ENCODE assay signal across 12 cellular contexts in the genomic region with DNA sequence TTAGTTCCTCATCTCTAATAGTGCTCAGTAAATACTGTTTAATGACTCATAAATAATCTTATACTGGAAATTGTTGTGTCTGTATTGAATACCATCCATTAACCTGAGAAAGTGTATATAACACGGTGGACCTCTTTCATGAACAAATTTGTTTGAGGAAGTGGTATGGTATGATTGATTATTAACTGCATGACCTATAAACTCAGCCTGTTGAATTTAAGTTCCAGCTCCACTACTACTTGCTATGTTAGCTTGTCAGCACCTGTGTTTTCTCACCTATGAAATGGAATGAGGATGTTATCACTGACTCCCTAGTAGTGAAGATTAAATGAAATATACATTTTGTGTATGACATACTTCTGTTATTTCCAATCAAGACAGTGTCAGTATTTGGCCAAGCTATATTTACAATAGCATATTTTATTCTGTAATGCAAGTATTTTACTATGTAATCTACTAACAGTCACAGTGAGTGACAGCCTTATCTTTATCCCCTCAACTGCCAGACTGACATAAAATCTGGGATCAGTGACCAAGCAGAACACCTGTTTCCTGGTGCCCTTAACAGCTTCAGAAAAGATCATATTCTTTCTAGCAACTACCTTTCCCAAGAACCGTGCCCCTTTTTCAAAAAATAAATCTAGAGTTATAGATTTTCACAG.
DNase-seq lines count a peak whose midpoint lies in the region; ATAC-seq, FAIRE-seq and TF ChIP-seq lines count a peak whose summit lies in the region.
"Had no signal": no experiment of that assay in that cellular context is flagged by ENCODE, and none has a peak within 500 bp of the region (broad histone marks: within the 10 kb centered on the region; RNA-seq: fewer than 3 reads in every experiment).

No MANE protein-coding gene starts in this region.

- peaks cover 12% of the 10 kb centered on the region for H3K4me1 Mint-ChIP-seq in activated T-helper 17 cell treated with anti-CD3 and anti-CD28 coated beads, Interleukin-2, amount 50 U/mL, for 72 hours

- ATAC-seq in HG03060 (IDR thresholded peaks at IDR 0.05; ENCODE audit: low read depth, unreplicated experiment) (peak; percentile 42), GM19023 (IDR thresholded peaks at IDR 0.05; ENCODE audit: unreplicated experiment) (no peak)
- ATAC-seq in activated T-helper 17 cell treated with anti-CD3 and anti-CD28 coated beads, Interleukin-2, amount 50 U/mL, for 72 hours (replicated peaks), result no peak

- 10 to 39% methylated on average over 2 of the region's 2 CpGs for WGBS in sigmoid colon, 2 donors

- no peaks in the 10 kb centered on the region for H3K27me3 Mint-ChIP-seq in activated T-helper 17 cell treated with anti-CD3 and anti-CD28 coated beads, Interleukin-2, amount 50 U/mL, for 72 hours
- H3K27me3 Mint-ChIP-seq: activated T-cell treated with anti-CD3 and anti-CD28 coated beads, Interleukin-2, amount 50 U/mL, for 24 hours had no signal

- H3K27ac ChIP-seq in parathyroid adenoma (peak overlapping the region; percentile 98), sigmoid colon (peak overlapping the region in 1 of 4 donors; percentile 16)

- H3K36me3 Mint-ChIP-seq in activated T-helper 17 cell treated with anti-CD3 and anti-CD28 coated beads, Interleukin-2, amount 50 U/mL, for 72 hours (ENCODE audit: low read depth), result no peaks in the 10 kb centered on the region

- no peaks in the 10 kb centered on the region for H3K9me3 Mint-ChIP-seq in activated T-helper 17 cell treated with anti-CD3 and anti-CD28 coated beads, Interleukin-2, amount 50 U/mL, for 72 hours

- no peaks in the 10 kb centered on the region for H3K9me3 ChIP-seq in parathyroid adenoma (ENCODE audit: control insufficient read depth, low read length)
- H3K9me3 ChIP-seq in sigmoid colon, result no peaks in the 10 kb centered on the region

- peak overlapping the region; percentile 39 for H3K4me2 ChIP-seq in parathyroid adenoma (ENCODE audit: low read length)

- H3K4me3 Mint-ChIP-seq in activated T-helper 17 cell treated with anti-CD3 and anti-CD28 coated beads, Interleukin-2, amount 50 U/mL, for 72 hours, result peak overlapping the region; percentile 27
- H3K4me3 Mint-ChIP-seq: activated T-cell treated with anti-CD3 and anti-CD28 coated beads, Interleukin-2, amount 50 U/mL, for 24 hours had no signal

- H3K36me3 ChIP-seq in parathyroid adenoma (ENCODE audit: control insufficient read depth, insufficient read depth, low read length) (no peaks in the 10 kb centered on the region), sigmoid colon (no peaks in the 10 kb centered on the region)

- H3K4me3 ChIP-seq in parathyroid adenoma (ENCODE audit: low read depth, low read length) (no peak overlapping the region), sigmoid colon (no peak overlapping the region)

- intact Hi-C loops in sigmoid colon (cut with DNase I), result no loop called here

- peaks cover 56% of the 10 kb centered on the region for H3K4me1 ChIP-seq in parathyroid adenoma
- H3K4me1 ChIP-seq in sigmoid colon, result peaks cover 0 to 9% (median 0%) of the 10 kb centered on the region in 4 donors

- H3K27ac Mint-ChIP-seq in activated T-helper 17 cell treated with anti-CD3 and anti-CD28 coated beads, Interleukin-2, amount 50 U/mL, for 72 hours, result peak overlapping the region; percentile 58

- FAIRE-seq in GM19239 (lab: Jason Lieb, UNC), result peak; percentile 44

- H3K79me2 ChIP-seq in parathyroid adenoma, result no peaks in the 10 kb centered on the region

- no peak for TF ChIP-seq POLR2A in sigmoid colon (IDR thresholded peaks at IDR 0.05)

- peak overlapping the region; percentile 79 for H2AFZ ChIP-seq in parathyroid adenoma

- DNase-seq in GM19239 (ENCODE audit: insufficient read length, low spot score) (no peak), superior temporal gyrus (ENCODE audit: extremely low spot score) (no peak), sigmoid colon (no peak), activated T-cell treated with anti-CD3 and anti-CD28 coated beads for 4 hours (no peak)
- DNase-seq: activated T-cell treated with anti-CD3 and anti-CD28 coated beads, Interleukin-2, amount 50 U/mL, for 24 hours; GOT3; nucleus accumbens; T-helper 9 cell had no signal

- TF ChIP-seq CTCF in parathyroid adenoma (IDR thresholded peaks at IDR 0.05), result no peak
- TF ChIP-seq CTCF in sigmoid colon (IDR thresholded peaks at IDR 0.05), result no peak

- no peak overlapping the region for H3K9ac ChIP-seq in parathyroid adenoma

- TF ChIP-seq EP300 in sigmoid colon (IDR thresholded peaks at IDR 0.05), result no peak

- H3K27me3 ChIP-seq in parathyroid adenoma (ENCODE audit: control insufficient read depth, insufficient read depth, low read length), result no peaks in the 10 kb centered on the region
- no peaks in the 10 kb centered on the region for H3K27me3 ChIP-seq in sigmoid colon
